ENCODE assay signal across 8 cellular contexts in genomic region chr2:196066794-196067382, GRCh38. TPM values are rescaled to one million over a fixed set of nuclear protein-coding genes. Genes with fewer than 3 reads are reported as not detected.
DNase-seq lines count a peak whose midpoint lies in the region; ATAC-seq and TF ChIP-seq lines count a peak whose summit lies in the region.

No MANE protein-coding gene starts in this region.

- TF ChIP-seq CTCF in HFFc6 (IDR thresholded peaks at IDR 0.05) (peak; percentile 86), RWPE2 (IDR thresholded peaks at IDR 0.05; ENCODE audit: poor library complexity, severe bottlenecking) (peak; percentile 88)

- H3K36me3 ChIP-seq in RWPE2 (ENCODE audit: low read depth), result no peaks in the 10 kb centered on the region

- no peak overlapping the region for H3K27ac Mint-ChIP-seq in HFFc6

- H3K27me3 ChIP-seq in RWPE2 (ENCODE audit: insufficient read depth, poor library complexity, severe bottlenecking), result no peaks in the 10 kb centered on the region

- peaks cover 14% of the 10 kb centered on the region for H3K4me1 Mint-ChIP-seq in HFFc6 (ENCODE audit: low read depth)

- H3K4me1 ChIP-seq in RWPE2 (ENCODE audit: insufficient read depth, poor library complexity, severe bottlenecking), result peaks cover 14% of the 10 kb centered on the region

- H3K36me3 Mint-ChIP-seq in HFFc6 (ENCODE audit: low read depth), result no peaks in the 10 kb centered on the region

- ATAC-seq in RWPE2 (ENCODE audit: low read depth) (no peak), GM21717 (IDR thresholded peaks at IDR 0.05; ENCODE audit: unreplicated experiment) (no peak)

- H3K9me3 ChIP-seq in RWPE2 (ENCODE audit: severe bottlenecking), result no peaks in the 10 kb centered on the region

- no peaks in the 10 kb centered on the region for H3K27me3 Mint-ChIP-seq in HFFc6 (ENCODE audit: insufficient read depth)

- no peaks in the 10 kb centered on the region for H3K9me3 Mint-ChIP-seq in HFFc6

- DNase-seq in D341Med (ENCODE audit: low spot score) (peak; percentile 33), HFFc6 (peak; percentile 40), RWPE2 (ENCODE audit: low spot score) (no peak), fibroblast of gingiva (ENCODE audit: low read depth) (peak; percentile 23), putamen (ENCODE audit: low spot score) (peak; percentile 14), NCI-H1930 (lab: John Stamatoyannopoulos, UW) (no peak), amniotic stem cell (lab: John Stamatoyannopoulos, UW) (no peak)

- H3K4me3 ChIP-seq in RWPE2 (ENCODE audit: severe bottlenecking), result no peak overlapping the region

- H3K27ac ChIP-seq in RWPE2 (ENCODE audit: poor library complexity, severe bottlenecking), result no peak overlapping the region

- peak overlapping the region; percentile 48 for H3K4me3 Mint-ChIP-seq in HFFc6

RNA-seq across cellular contexts. Expression of gene DNAH7, which starts 1.7 kb away (rescaled TPM):
- under 1 TPM; 0.05 to 0.41 (median 0.23) TPM for total RNA-seq in HFFc6 (2021; fragmentation: NEBNext Ultra II Directional; extraction: Animal tissue kit (Norgen Biotek cat#: 25700))

Comparison
In these comparisons a context has a peak if more than half of its experiments do, and no peak if none do; other contexts are left out.
1. DNase-seq: peak in D341Med (single experiment), HFFc6 (single experiment), fibroblast of gingiva (single experiment) and putamen (single experiment); none in RWPE2 (single experiment), NCI-H1930 (0 of 2) and amniotic stem cell (single experiment).